Comparison of ENCODE assay signal across 10 cellular contexts in the genomic region with DNA sequence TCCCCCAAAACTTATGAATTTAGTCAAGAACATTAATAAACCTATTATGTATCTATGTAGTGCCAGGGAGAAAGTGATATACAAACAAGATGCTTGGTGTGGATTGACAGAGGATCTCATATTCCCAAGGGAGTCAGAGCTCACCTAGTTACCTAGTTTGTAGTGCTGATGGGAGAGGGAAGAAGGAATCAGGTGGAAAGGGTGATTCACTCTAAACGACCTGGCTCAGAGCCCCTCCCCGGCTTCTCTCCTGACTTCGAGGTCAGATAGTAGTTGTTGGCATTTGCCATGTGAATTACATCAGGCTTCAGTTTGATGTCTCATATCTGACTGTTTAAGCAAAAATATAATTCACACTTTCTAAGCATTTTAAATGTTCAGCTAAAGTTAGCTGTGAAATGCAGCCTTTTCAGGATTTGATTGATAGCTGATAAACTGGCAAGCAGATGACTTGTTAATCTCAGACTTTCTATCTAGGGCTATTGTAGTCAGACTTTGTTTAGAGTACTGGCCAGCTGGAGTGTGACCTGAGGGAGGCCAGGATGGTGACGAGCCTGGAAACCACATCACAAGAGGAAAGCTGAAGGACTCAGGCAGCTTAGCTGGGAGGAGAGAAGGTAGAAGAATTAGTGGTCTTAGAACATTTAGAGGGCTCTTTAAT.
A peak's percentile ranks its signal among the peaks of the same experiment; 100 is the strongest.
DNase-seq lines count a peak whose midpoint lies in the region; ATAC-seq and TF ChIP-seq lines count a peak whose summit lies in the region.
"Had no signal": no experiment of that assay in that cellular context is flagged by ENCODE, and none has a peak within 500 bp of the region (broad histone marks: within the 10 kb centered on the region; RNA-seq: fewer than 3 reads in every experiment).

No MANE protein-coding gene starts in this region.

- H3K9me2 ChIP-seq in GM23338 (ENCODE audit: insufficient read depth) = no peaks in the 10 kb centered on the region

- H3K36me3 ChIP-seq in GM23338 (ENCODE audit: insufficient read depth) = peaks cover 16% of the 10 kb centered on the region; the same call in 1 of the 2 replicates
- no peaks in the 10 kb centered on the region for H3K36me3 ChIP-seq in ectodermal cell (ENCODE audit: control insufficient read depth, insufficient read depth, low read length)

- TF ChIP-seq CTCF in GM23338 (conservative IDR thresholded peaks at IDR 0.05; ENCODE audit: low read depth in 2 of 2) = no peak

- peaks cover 5% of the 10 kb centered on the region; the same call in 1 of the 2 replicates for H3K79me2 ChIP-seq in GM23338 (replicated peaks; ENCODE audit: insufficient read depth)

- DNase-seq in GM23338 (ENCODE audit: low spot score) (no peak), NCI-H69 (lab: John Stamatoyannopoulos, UW) (peak; percentile 89), OCI-M1 (lab: John Stamatoyannopoulos, UW) (no peak), COR-L47 (lab: John Stamatoyannopoulos, UW) (no peak)
- no peak for DNase-seq in naive thymus-derived CD8-positive, alpha-beta T cell
- DNase-seq in T-helper 2 cell treated with Interferon-gamma antibody and Interleukin-4, amounts not matched to agents 5 μg/mL and 100 μg/mL, for 36 hours (ENCODE audit: low spot score) = no peak
- DNase-seq: glutamatergic neuron, NCI-H187 had no signal

- H3K27ac ChIP-seq in GM23338 (ENCODE audit: low read depth) (no peak overlapping the region), ectodermal cell (ENCODE audit: insufficient read depth, low read depth, low read length, poor library complexity, severe bottlenecking) (peak overlapping the region; percentile 71)

- H3F3A ChIP-seq in GM23338 (replicated peaks; ENCODE audit: low read depth) = no peaks in the 10 kb centered on the region

- H3K9me3 Mint-ChIP-seq in GM23338 = peaks cover 21% of the 10 kb centered on the region
- peaks cover 0 to 11% (median 8%) of the 10 kb centered on the region in 9 donors for H3K9me3 Mint-ChIP-seq in naive thymus-derived CD8-positive, alpha-beta T cell
- peaks cover 9% of the 10 kb centered on the region for H3K9me3 Mint-ChIP-seq in T-helper 2 cell treated with Interferon-gamma antibody and Interleukin-4, amounts not matched to agents 5 μg/mL and 100 μg/mL, for 36 hours

- H3K4me3 ChIP-seq in GM23338 (no peak overlapping the region), ectodermal cell (ENCODE audit: insufficient read depth, low read depth, low read length) (no peak overlapping the region)

- peaks cover 25% of the 10 kb centered on the region for H3K36me3 Mint-ChIP-seq in GM23338 (ENCODE audit: low read depth)
- peaks cover 14 to 31% (median 27%) of the 10 kb centered on the region in 3 donors for H3K36me3 Mint-ChIP-seq in naive thymus-derived CD8-positive, alpha-beta T cell
- H3K36me3 Mint-ChIP-seq in T-helper 2 cell treated with Interferon-gamma antibody and Interleukin-4, amounts not matched to agents 5 μg/mL and 100 μg/mL, for 36 hours (ENCODE audit: low read depth) = peaks cover 23% of the 10 kb centered on the region

- 61 to 72% methylated on average over 4 of the region's 4 CpGs for WGBS in ectodermal cell, 2 experiments

- H3K27me3 Mint-ChIP-seq in GM23338 (ENCODE audit: insufficient read depth, low read depth, poor library complexity) = peaks cover 2% of the 10 kb centered on the region
- H3K27me3 Mint-ChIP-seq in naive thymus-derived CD8-positive, alpha-beta T cell = no peaks in the 10 kb centered on the region
- H3K27me3 Mint-ChIP-seq in T-helper 2 cell treated with Interferon-gamma antibody and Interleukin-4, amounts not matched to agents 5 μg/mL and 100 μg/mL, for 36 hours (ENCODE audit: low read depth) = no peaks in the 10 kb centered on the region

- H3K4me1 ChIP-seq in GM23338 (ENCODE audit: insufficient read depth) = peaks cover 14% of the 10 kb centered on the region
- H3K4me1 ChIP-seq in ectodermal cell (ENCODE audit: control insufficient read depth, insufficient read depth, low read length) = peaks cover 11% of the 10 kb centered on the region

- no peak overlapping the region for H3K27ac Mint-ChIP-seq in GM23338
- H3K27ac Mint-ChIP-seq in naive thymus-derived CD8-positive, alpha-beta T cell = peak overlapping the region; percentile 26 to 93 (median 77)
- H3K27ac Mint-ChIP-seq in T-helper 2 cell treated with Interferon-gamma antibody and Interleukin-4, amounts not matched to agents 5 μg/mL and 100 μg/mL, for 36 hours = no peak overlapping the region

- H3K27me3 ChIP-seq in GM23338 (ENCODE audit: insufficient read depth) (no peaks in the 10 kb centered on the region), ectodermal cell (ENCODE audit: control insufficient read depth, insufficient read depth, low read length, poor library complexity, severe bottlenecking) (no peaks in the 10 kb centered on the region)

- no peak overlapping the region for H3K4me3 Mint-ChIP-seq in GM23338
- no peak overlapping the region for H3K4me3 Mint-ChIP-seq in naive thymus-derived CD8-positive, alpha-beta T cell
- no peak overlapping the region for H3K4me3 Mint-ChIP-seq in T-helper 2 cell treated with Interferon-gamma antibody and Interleukin-4, amounts not matched to agents 5 μg/mL and 100 μg/mL, for 36 hours

- H3K4me1 Mint-ChIP-seq in GM23338 = peaks cover 13% of the 10 kb centered on the region
- peaks cover 27 to 58% (median 40%) of the 10 kb centered on the region in 4 donors for H3K4me1 Mint-ChIP-seq in naive thymus-derived CD8-positive, alpha-beta T cell
- H3K4me1 Mint-ChIP-seq in T-helper 2 cell treated with Interferon-gamma antibody and Interleukin-4, amounts not matched to agents 5 μg/mL and 100 μg/mL, for 36 hours (ENCODE audit: low read depth) = peaks cover 3% of the 10 kb centered on the region

- no peak overlapping the region for H2AFZ ChIP-seq in GM23338

- no peaks in the 10 kb centered on the region for H4K20me1 ChIP-seq in GM23338 (replicated peaks; ENCODE audit: insufficient read depth)

- ATAC-seq in GM23338 (peak; percentile 50; the same call in 2 of the 3 replicates), GM21529 (IDR thresholded peaks at IDR 0.05; ENCODE audit: unreplicated experiment) (no peak)
- ATAC-seq in naive thymus-derived CD8-positive, alpha-beta T cell = no peak

- H3K9me3 ChIP-seq in ectodermal cell (ENCODE audit: control insufficient read depth, low read length) = no peaks in the 10 kb centered on the region

- no peak overlapping the region for H3K4me2 ChIP-seq in GM23338

- POLR2A ChIA-PET in naive thymus-derived CD8-positive, alpha-beta T cell (lab: Charles Lee) = interaction anchor here (0.6 to 1.2 kb wide), 3 partner anchors 9 to 35 kb away, joined by 3 to 5 read pairs (median 4); no protein-coding TSS in a partner anchor

TF ChIP-seq in GM23338, 12 proteins besides CTCF, POLR2A, EP300 and RAD21 (continues in another document):
- TF ChIP-seq REST (IDR thresholded peaks at IDR 0.05; ENCODE audit: unreplicated experiment) = no peak
- no peak for TF ChIP-seq ZNF114 (CRISPR knock-in tag; IDR thresholded peaks at IDR 0.05)
- no peak for TF ChIP-seq EZH2phosphoT487 (IDR thresholded peaks at IDR 0.05; ENCODE audit: unreplicated experiment)
- TF ChIP-seq ZNF331 (CRISPR knock-in tag; IDR thresholded peaks at IDR 0.05; ENCODE audit: low read depth) = no peak
- no peak for TF ChIP-seq NANOG (IDR thresholded peaks at IDR 0.05; ENCODE audit: borderline replicate concordance)
- TF ChIP-seq POLR2AphosphoS5 (IDR thresholded peaks at IDR 0.05; ENCODE audit: low read depth) = no peak
- TF ChIP-seq, protein P1, sequence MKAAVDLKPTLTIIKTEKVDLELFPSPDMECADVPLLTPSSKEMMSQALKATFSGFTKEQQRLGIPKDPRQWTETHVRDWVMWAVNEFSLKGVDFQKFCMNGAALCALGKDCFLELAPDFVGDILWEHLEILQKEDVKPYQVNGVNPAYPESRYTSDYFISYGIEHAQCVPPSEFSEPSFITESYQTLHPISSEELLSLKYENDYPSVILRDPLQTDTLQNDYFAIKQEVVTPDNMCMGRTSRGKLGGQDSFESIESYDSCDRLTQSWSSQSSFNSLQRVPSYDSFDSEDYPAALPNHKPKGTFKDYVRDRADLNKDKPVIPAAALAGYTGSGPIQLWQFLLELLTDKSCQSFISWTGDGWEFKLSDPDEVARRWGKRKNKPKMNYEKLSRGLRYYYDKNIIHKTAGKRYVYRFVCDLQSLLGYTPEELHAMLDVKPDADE (IDR thresholded peaks at IDR 0.05) = no peak
- TF ChIP-seq EZH2 (IDR thresholded peaks at IDR 0.05; ENCODE audit: low read depth, unreplicated experiment) = no peak
- no peak for TF ChIP-seq CREB1 (CRISPR knock-in tag; IDR thresholded peaks at IDR 0.05; ENCODE audit: low read depth)
- TF ChIP-seq JUNB (IDR thresholded peaks at IDR 0.05; ENCODE audit: unreplicated experiment) = no peak
- no peak for TF ChIP-seq STAT1 (IDR thresholded peaks at IDR 0.05; ENCODE audit: unreplicated experiment)

Comparison
In these comparisons a context has a peak if more than half of its experiments do, and no peak if none do; other contexts are left out.
1. H3K27ac Mint-ChIP-seq: peak in naive thymus-derived CD8-positive, alpha-beta T cell (10 of 10); none in GM23338 (single experiment) and T-helper 2 cell treated with Interferon-gamma antibody and Interleukin-4, amounts not matched to agents 5 μg/mL and 100 μg/mL, for 36 hours (single experiment).